Comparison of ENCODE assay signal across 24 cellular contexts in genomic region chr18:26628017-26628416, GRCh38.
DNase-seq lines count a peak whose midpoint lies in the region; ATAC-seq and TF ChIP-seq lines count a peak whose summit lies in the region.
"Had no signal": no experiment of that assay in that cellular context is flagged by ENCODE, and none has a peak within 500 bp of the region (broad histone marks: within the 10 kb centered on the region; RNA-seq: fewer than 3 reads in every experiment).

No MANE protein-coding gene starts in this region.

- H3K4me2 ChIP-seq in OCI-LY3 (ENCODE audit: low read length): peak overlapping the region; percentile 64
- H3K4me2 ChIP-seq: BLaER1 had no signal

- no peaks in the 10 kb centered on the region for H3K27me3 ChIP-seq in OCI-LY3 (ENCODE audit: low read depth, low read length)
- no peaks in the 10 kb centered on the region for H3K27me3 ChIP-seq in right lobe of liver
- H3K27me3 ChIP-seq: BE2C, BLaER1 had no signal

- H2AFZ ChIP-seq in OCI-LY3 (ENCODE audit: low read depth, low read length): peak overlapping the region; percentile 62; the same call in 1 of the 2 replicates

- no peaks in the 10 kb centered on the region for H3K27me3 Mint-ChIP-seq in stimulated activated naive CD8-positive, alpha-beta T cell treated with anti-CD3 and anti-CD28 coated beads, Interleukin-15, amount 100 ng/mL, for 72 hours
- peaks cover 4% of the 10 kb centered on the region for H3K27me3 Mint-ChIP-seq in activated CD4-positive, alpha-beta T cell treated with anti-CD3 and anti-CD28 coated beads, Interleukin-2, amount 10 ng/mL, durations not matched to agents 24 days and 14 days
- H3K27me3 Mint-ChIP-seq: CD4-positive, CD25-positive, alpha-beta regulatory T cell had no signal

- H3K36me3 ChIP-seq in OCI-LY3 (replicated peaks; ENCODE audit: low read depth, low read length): peaks cover 11% of the 10 kb centered on the region
- H3K36me3 ChIP-seq in right lobe of liver: no peaks in the 10 kb centered on the region
- H3K36me3 ChIP-seq: BE2C, BLaER1 had no signal

- H3K27ac ChIP-seq in OCI-LY3 (ENCODE audit: low read length) (peak overlapping the region; percentile 90), right lobe of liver (no peak overlapping the region)
- H3K27ac ChIP-seq: BLaER1 had no signal

- peaks cover 48% of the 10 kb centered on the region for H3K4me1 ChIP-seq in OCI-LY3 (ENCODE audit: low read length)
- H3K4me1 ChIP-seq in right lobe of liver: peaks cover 0 to 13% (median 0%) of the 10 kb centered on the region in 4 donors
- H3K4me1 ChIP-seq: BE2C, BLaER1 had no signal

- TF ChIP-seq POLR2A in right lobe of liver (IDR thresholded peaks at IDR 0.05): no peak

- H3K36me3 Mint-ChIP-seq in activated CD4-positive, alpha-beta T cell treated with anti-CD3 and anti-CD28 coated beads, Interleukin-2, amount 10 ng/mL, durations not matched to agents 24 days and 14 days (ENCODE audit: low read depth): no peaks in the 10 kb centered on the region
- H3K36me3 Mint-ChIP-seq: CD4-positive, alpha-beta memory T cell; CD4-positive, CD25-positive, alpha-beta regulatory T cell had no signal

- H4K20me1 ChIP-seq in OCI-LY3 (ENCODE audit: insufficient read depth, low read length): no peaks in the 10 kb centered on the region
- H4K20me1 ChIP-seq: BLaER1 had no signal

- peak overlapping the region; percentile 42; the same call in 1 of the 2 replicates for H3K9ac ChIP-seq in OCI-LY3 (ENCODE audit: low read length)
- H3K9ac ChIP-seq: BLaER1 had no signal

- H3K4me3 Mint-ChIP-seq in stimulated activated naive CD8-positive, alpha-beta T cell treated with anti-CD3 and anti-CD28 coated beads, Interleukin-15, amount 100 ng/mL, for 72 hours: no peak overlapping the region
- H3K4me3 Mint-ChIP-seq in activated CD4-positive, alpha-beta T cell treated with anti-CD3 and anti-CD28 coated beads, Interleukin-2, amount 10 ng/mL, durations not matched to agents 24 days and 14 days: no peak overlapping the region
- H3K4me3 Mint-ChIP-seq: CD14-positive monocyte; CD4-positive, alpha-beta memory T cell; CD4-positive, CD25-positive, alpha-beta regulatory T cell; CD8-positive, alpha-beta memory T cell had no signal

- ATAC-seq in left colon (peak; percentile 42), right lobe of liver (peak; percentile 62 to 90 (median 82))
- ATAC-seq in stimulated activated naive CD8-positive, alpha-beta T cell treated with anti-CD3 and anti-CD28 coated beads, Interleukin-15, amount 100 ng/mL, for 72 hours: no peak
- ATAC-seq: GM12878 had no signal

- H3K9me3 ChIP-seq in OCI-LY3 (ENCODE audit: insufficient read depth, low read length) (peaks cover 24% of the 10 kb centered on the region), right lobe of liver (no peaks in the 10 kb centered on the region)
- H3K9me3 ChIP-seq: BE2C had no signal

- H3K27ac Mint-ChIP-seq in stimulated activated naive CD8-positive, alpha-beta T cell treated with anti-CD3 and anti-CD28 coated beads, Interleukin-15, amount 100 ng/mL, for 72 hours: no peak overlapping the region
- no peak overlapping the region for H3K27ac Mint-ChIP-seq in activated CD4-positive, alpha-beta T cell treated with anti-CD3 and anti-CD28 coated beads, Interleukin-2, amount 10 ng/mL, durations not matched to agents 24 days and 14 days
- H3K27ac Mint-ChIP-seq: CD14-positive monocyte; CD4-positive, alpha-beta memory T cell; CD4-positive, CD25-positive, alpha-beta regulatory T cell; CD8-positive, alpha-beta memory T cell had no signal

- TF ChIP-seq CTCF in OCI-LY3 (IDR thresholded peaks at IDR 0.05; ENCODE audit: low read depth, low read length): no peak
- no peak for TF ChIP-seq CTCF in right lobe of liver (IDR thresholded peaks at IDR 0.05)

- H3K9me3 Mint-ChIP-seq in stimulated activated naive CD8-positive, alpha-beta T cell treated with anti-CD3 and anti-CD28 coated beads, Interleukin-15, amount 100 ng/mL, for 72 hours: peaks cover 17 to 25% of the 10 kb centered on the region in 2 donors
- H3K9me3 Mint-ChIP-seq in activated CD4-positive, alpha-beta T cell treated with anti-CD3 and anti-CD28 coated beads, Interleukin-2, amount 10 ng/mL, durations not matched to agents 24 days and 14 days: peaks cover 14% of the 10 kb centered on the region

- no peak for DNase-seq in left colon
- DNase-seq in right lobe of liver: no peak
- no peak for DNase-seq in T-helper 9 cell
- no peak for DNase-seq in stimulated activated naive CD8-positive, alpha-beta T cell treated with anti-CD3 and anti-CD28 coated beads, Interleukin-15, amount 100 ng/mL, for 72 hours
- DNase-seq in activated CD4-positive, alpha-beta T cell treated with anti-CD3 and anti-CD28 coated beads, Interleukin-2, amount 10 ng/mL, durations not matched to agents 24 days and 14 days: no peak
- DNase-seq: 8988T; ACHN; BE2C; C1 segment of cervical spinal cord; CD4-positive, alpha-beta memory T cell; CD4-positive, CD25-positive, alpha-beta regulatory T cell; CD8-positive, alpha-beta memory T cell; COR-L47; DMS 273 treated with DMSO at 0.1 percent for 48 hours; DMS153; DMS53; DMS79; DND-41; EL; GDM1 had no signal

- H3K4me1 Mint-ChIP-seq in stimulated activated naive CD8-positive, alpha-beta T cell treated with anti-CD3 and anti-CD28 coated beads, Interleukin-15, amount 100 ng/mL, for 72 hours: no peaks in the 10 kb centered on the region
- H3K4me1 Mint-ChIP-seq in activated CD4-positive, alpha-beta T cell treated with anti-CD3 and anti-CD28 coated beads, Interleukin-2, amount 10 ng/mL, durations not matched to agents 24 days and 14 days: no peaks in the 10 kb centered on the region
- H3K4me1 Mint-ChIP-seq: CD4-positive, CD25-positive, alpha-beta regulatory T cell; CD8-positive, alpha-beta memory T cell had no signal

- H3K79me2 ChIP-seq in OCI-LY3 (ENCODE audit: low read length): no peaks in the 10 kb centered on the region

- intact Hi-C loops in left colon (cut with DNase I, micrococcal nuclease) (no loop called here), right lobe of liver (cut with DNase I) (no loop called here)
- intact Hi-C loops in activated CD4-positive, alpha-beta T cell treated with anti-CD3 and anti-CD28 coated beads, Interleukin-2, amount 10 ng/mL, durations not matched to agents 24 days and 14 days (cut with micrococcal nuclease): loop anchor here (10.0 kb wide), 1 partner anchor 977 kb away; no protein-coding TSS in a partner anchor

- H3K4me3 ChIP-seq in OCI-LY3 (ENCODE audit: low read length): peak overlapping the region; percentile 42
- H3K4me3 ChIP-seq in right lobe of liver: no peak overlapping the region
- H3K4me3 ChIP-seq: BLaER1, GM12878 had no signal
